ENCODE assay signal across 8 cellular contexts in genomic region chr7:31488562-31489203, GRCh38. TPM values are rescaled to one million over a fixed set of nuclear protein-coding genes. Genes with fewer than 3 reads are reported as not detected.
DNase-seq lines count a peak whose midpoint lies in the region; ATAC-seq and TF ChIP-seq lines count a peak whose summit lies in the region.

No MANE protein-coding gene starts in this region.

- TF ChIP-seq CTCF in right atrium auricular region (IDR thresholded peaks at IDR 0.05) (peak in 1 of 2 donors; percentile 61), epithelial cell of esophagus (IDR thresholded peaks at IDR 0.05; ENCODE audit: insufficient read depth, low read depth, low read length, missing control alignments) (peak; percentile 74)

- no peaks in the 10 kb centered on the region for H3K4me1 ChIP-seq in right atrium auricular region

- DNase-seq in Right ventricle myocardium inferior (ENCODE audit: missing footprints) = peak; percentile 74
- DNase-seq in right atrium auricular region (ENCODE audit: low spot score) = no peak
- peak; percentile 11 for DNase-seq in HS-5 (ENCODE audit: low read depth)
- DNase-seq in SHP77 (lab: John Stamatoyannopoulos, UW) = peak; percentile 48 to 66
- DNase-seq in epithelial cell of esophagus (ENCODE audit: low read depth) = peak; percentile 77
- DNase-seq in non-pigmented ciliary epithelial cell (ENCODE audit: low read depth) = peak; percentile 27
- DNase-seq in NCI-H2171 (lab: John Stamatoyannopoulos, UW) = no peak

- no peaks in the 10 kb centered on the region for H3K27me3 ChIP-seq in right atrium auricular region

- no peaks in the 10 kb centered on the region for H3K36me3 ChIP-seq in right atrium auricular region

- no peak overlapping the region for H3K27ac ChIP-seq in right atrium auricular region

- intact Hi-C loops in Right ventricle myocardium inferior (cut with DNase I) = loop anchor here (10.0 kb wide), 1 partner anchor 354 kb away; no protein-coding TSS in a partner anchor

- no peak for ATAC-seq in Right ventricle myocardium inferior
- ATAC-seq in GM21619 (IDR thresholded peaks at IDR 0.05; ENCODE audit: unreplicated experiment) = peak; percentile 97

- H3K4me3 ChIP-seq in right atrium auricular region = no peak overlapping the region
- H3K4me3 ChIP-seq in epithelial cell of esophagus (ENCODE audit: low read length) = no peak overlapping the region

- H3K9me3 ChIP-seq in right atrium auricular region = peaks cover 0 to 4% of the 10 kb centered on the region in 2 donors

RNA-seq across cellular contexts. Expression of gene ITPRID1, which starts 25.2 kb away (rescaled TPM):
- total RNA-seq in Right ventricle myocardium inferior = not detected
- not detected for total RNA-seq in right atrium auricular region

Comparison
In these comparisons a context has a peak if more than half of its experiments do, and no peak if none do; other contexts are left out.
1. DNase-seq: peak in Right ventricle myocardium inferior (single experiment), HS-5 (single experiment), SHP77 (2 of 2), epithelial cell of esophagus (single experiment) and non-pigmented ciliary epithelial cell (single experiment); none in right atrium auricular region (single experiment) and NCI-H2171 (single experiment).